13 cellular contexts compared by ENCODE assay signal in the genomic region with DNA sequence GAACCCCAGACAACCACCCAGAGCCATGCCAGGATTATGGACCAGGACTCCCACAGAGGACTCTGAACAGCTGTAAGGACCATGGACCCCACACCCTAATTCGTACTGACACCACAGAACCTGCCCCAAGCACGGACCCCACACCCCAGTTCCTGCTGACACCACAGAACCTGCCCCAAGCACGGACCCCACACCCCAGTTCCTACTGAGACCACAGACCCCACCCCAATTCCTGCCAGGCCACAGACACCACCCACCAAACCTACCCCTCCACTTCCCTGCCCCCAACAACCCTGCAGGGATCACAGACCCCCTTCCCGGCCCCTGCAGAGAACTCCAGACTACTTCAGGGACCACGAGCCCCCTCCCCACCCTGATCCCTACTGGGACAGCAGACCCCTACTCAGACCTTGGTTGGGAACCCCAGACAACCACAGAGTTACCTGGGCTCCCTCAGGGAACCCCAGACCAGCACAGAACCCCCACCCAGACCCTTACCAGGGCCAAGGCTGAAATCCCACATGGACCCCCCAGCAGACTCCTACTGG. TPM values are rescaled to one million over a fixed set of nuclear protein-coding genes. Genes with fewer than 3 reads are reported as not detected.
DNase-seq lines count a peak whose midpoint lies in the region; ATAC-seq and TF ChIP-seq lines count a peak whose summit lies in the region.
"Had no signal": no experiment of that assay in that cellular context is flagged by ENCODE, and none has a peak within 500 bp of the region (broad histone marks: within the 10 kb centered on the region; RNA-seq: fewer than 3 reads in every experiment).

No MANE protein-coding gene starts in this region.

- no peaks in the 10 kb centered on the region for H3K9me3 Mint-ChIP-seq in stimulated activated naive CD8-positive, alpha-beta T cell treated with anti-CD3 and anti-CD28 coated beads, Interleukin-15, Interleukin-2, amounts not matched to agents 100 ng/mL and 50 ng/mL, for 24 hours
- no peaks in the 10 kb centered on the region for H3K9me3 Mint-ChIP-seq in activated naive CD8-positive, alpha-beta T cell (ENCODE audit: low read depth)
- H3K9me3 Mint-ChIP-seq in naive thymus-derived CD4-positive, alpha-beta T cell: no peaks in the 10 kb centered on the region

- DNase-seq in stimulated activated naive CD8-positive, alpha-beta T cell treated with anti-CD3 and anti-CD28 coated beads, Interleukin-15, Interleukin-2, amounts not matched to agents 100 U/mL and 50 U/mL, for 24 hours: no peak
- no peak for DNase-seq in naive thymus-derived CD4-positive, alpha-beta T cell
- DNase-seq in midbrain (lab: John Stamatoyannopoulos, UW) (no peak), body of pancreas (no peak), GDM1 (lab: John Stamatoyannopoulos, UW) (no peak)
- DNase-seq in stimulated activated CD8-positive, alpha-beta memory T cell treated with anti-CD3 and anti-CD28 coated beads, Interleukin-4, amount 100 ng/mL, for 48 hours: no peak
- DNase-seq: erythroblast, NCI-H1417 treated with DMSO at 0.1 percent for 48 hours, NCI-H82 had no signal

- TF ChIP-seq POLR2A in body of pancreas (IDR thresholded peaks at IDR 0.05): no peak

- no peak overlapping the region for H3K27ac Mint-ChIP-seq in stimulated activated naive CD8-positive, alpha-beta T cell treated with anti-CD3 and anti-CD28 coated beads, Interleukin-15, Interleukin-2, amounts not matched to agents 100 ng/mL and 50 ng/mL, for 24 hours
- H3K27ac Mint-ChIP-seq in activated naive CD8-positive, alpha-beta T cell: peak overlapping the region; percentile 72
- H3K27ac Mint-ChIP-seq in naive thymus-derived CD4-positive, alpha-beta T cell: peak overlapping the region in 8 of 9 donors; percentile 69 to 86 (median 78)

- peaks cover 0 to 10% of the 10 kb centered on the region in 2 donors for H3K4me1 ChIP-seq in naive thymus-derived CD4-positive, alpha-beta T cell (ENCODE audit: control insufficient read depth in 2 of 2, insufficient read depth in 2 of 2, low read length in 2 of 2)
- peaks cover 26% of the 10 kb centered on the region for H3K4me1 ChIP-seq in body of pancreas

- no peak overlapping the region for H3K4me3 ChIP-seq in naive thymus-derived CD4-positive, alpha-beta T cell (ENCODE audit: low read length)
- no peak overlapping the region for H3K4me3 ChIP-seq in body of pancreas

- no peak for TF ChIP-seq CTCF in body of pancreas (IDR thresholded peaks at IDR 0.05)

- POLR2A ChIA-PET in naive thymus-derived CD4-positive, alpha-beta T cell (lab: Charles Lee): no interaction called here

- no peak for ATAC-seq in stimulated activated naive CD8-positive, alpha-beta T cell treated with anti-CD3 and anti-CD28 coated beads, Interleukin-15, Interleukin-2, amounts not matched to agents 100 U/mL and 50 U/mL, for 24 hours
- ATAC-seq in naive thymus-derived CD4-positive, alpha-beta T cell: no peak
- no peak for ATAC-seq in body of pancreas
- ATAC-seq: SK-N-SH treated with all-trans-retinoic acid at 6 μM for 48 hours had no signal

- 90 to 100% methylated on average over 3 to 5 of the region's 5 CpGs for WGBS in body of pancreas, 2 donors

- H3K36me3 ChIP-seq in naive thymus-derived CD4-positive, alpha-beta T cell (ENCODE audit: control insufficient read depth in 2 of 3, insufficient read depth in 3 of 3, low read length in 3 of 3): no peaks in the 10 kb centered on the region
- H3K36me3 ChIP-seq in body of pancreas (replicated peaks in 1 of 2; ENCODE audit: insufficient read depth in 1 of 2, low read depth in 2 of 2): no peaks in the 10 kb centered on the region

- no peaks in the 10 kb centered on the region for H3K27me3 Mint-ChIP-seq in stimulated activated naive CD8-positive, alpha-beta T cell treated with anti-CD3 and anti-CD28 coated beads, Interleukin-15, Interleukin-2, amounts not matched to agents 100 ng/mL and 50 ng/mL, for 24 hours
- H3K27me3 Mint-ChIP-seq in activated naive CD8-positive, alpha-beta T cell: no peaks in the 10 kb centered on the region
- no peaks in the 10 kb centered on the region for H3K27me3 Mint-ChIP-seq in naive thymus-derived CD4-positive, alpha-beta T cell

- intact Hi-C loops in naive thymus-derived CD4-positive, alpha-beta T cell (cut with micrococcal nuclease): loop anchor here (5.0 kb wide), 3 partner anchors 105 to 840 kb away; no protein-coding TSS in a partner anchor
- intact Hi-C loops in body of pancreas (cut with DNase I): no loop called here

- peak overlapping the region; percentile 60 for H3K4me3 Mint-ChIP-seq in stimulated activated naive CD8-positive, alpha-beta T cell treated with anti-CD3 and anti-CD28 coated beads, Interleukin-15, Interleukin-2, amounts not matched to agents 100 ng/mL and 50 ng/mL, for 24 hours
- H3K4me3 Mint-ChIP-seq in activated naive CD8-positive, alpha-beta T cell: peak overlapping the region; percentile 74
- peak overlapping the region; percentile 41 to 88 (median 73) for H3K4me3 Mint-ChIP-seq in naive thymus-derived CD4-positive, alpha-beta T cell

- H3K27ac ChIP-seq in naive thymus-derived CD4-positive, alpha-beta T cell (ENCODE audit: low read depth, low read length): no peak overlapping the region
- peak overlapping the region in 1 of 4 donors; percentile 95 for H3K27ac ChIP-seq in body of pancreas
- H3K27ac ChIP-seq: C4-2B had no signal

- peaks cover 15% of the 10 kb centered on the region for H3K36me3 Mint-ChIP-seq in stimulated activated naive CD8-positive, alpha-beta T cell treated with anti-CD3 and anti-CD28 coated beads, Interleukin-15, Interleukin-2, amounts not matched to agents 100 ng/mL and 50 ng/mL, for 24 hours (ENCODE audit: low read depth)
- no peaks in the 10 kb centered on the region for H3K36me3 Mint-ChIP-seq in activated naive CD8-positive, alpha-beta T cell
- peaks cover 0 to 4% (median 0%) of the 10 kb centered on the region in 5 donors for H3K36me3 Mint-ChIP-seq in naive thymus-derived CD4-positive, alpha-beta T cell

- no peaks in the 10 kb centered on the region for H3K27me3 ChIP-seq in naive thymus-derived CD4-positive, alpha-beta T cell (ENCODE audit: control insufficient read depth in 2 of 2, insufficient read depth in 2 of 2, low read length in 2 of 2)
- no peaks in the 10 kb centered on the region for H3K27me3 ChIP-seq in body of pancreas

- CTCF ChIA-PET in naive thymus-derived CD4-positive, alpha-beta T cell (lab: Charles Lee): no interaction called here

- H3K9me3 ChIP-seq in naive thymus-derived CD4-positive, alpha-beta T cell (ENCODE audit: control insufficient read depth in 2 of 3, low read length in 3 of 3): no peaks in the 10 kb centered on the region
- no peaks in the 10 kb centered on the region for H3K9me3 ChIP-seq in body of pancreas

- peaks cover 26% of the 10 kb centered on the region for H3K4me1 Mint-ChIP-seq in stimulated activated naive CD8-positive, alpha-beta T cell treated with anti-CD3 and anti-CD28 coated beads, Interleukin-15, Interleukin-2, amounts not matched to agents 100 ng/mL and 50 ng/mL, for 24 hours (ENCODE audit: low read depth)
- H3K4me1 Mint-ChIP-seq in activated naive CD8-positive, alpha-beta T cell (ENCODE audit: low read depth): peaks cover 22% of the 10 kb centered on the region
- peaks cover 15 to 32% (median 26%) of the 10 kb centered on the region in 7 donors for H3K4me1 Mint-ChIP-seq in naive thymus-derived CD4-positive, alpha-beta T cell

RNA-seq across cellular contexts. Expression of a gene that starts 1.4 kb away (rescaled TPM):
- total RNA-seq in naive thymus-derived CD4-positive, alpha-beta T cell: 10 to 100 TPM; 15.6 to 26.2 (median 20.4) TPM
- polyA plus RNA-seq in naive thymus-derived CD4-positive, alpha-beta T cell: 10 to 100 TPM; 15.0 to 16.2 TPM
- 10 to 100 TPM; 14.8 to 46.5 TPM for total RNA-seq in body of pancreas

RNA-seq across cellular contexts. Expression of a gene that starts 1.4 kb away (rescaled TPM):
- total RNA-seq in naive thymus-derived CD4-positive, alpha-beta T cell: 10 to 100 TPM; 23.7 to 37.0 (median 27.4) TPM
- 10 to 100 TPM; 33.3 to 44.3 TPM for polyA plus RNA-seq in naive thymus-derived CD4-positive, alpha-beta T cell
- total RNA-seq in body of pancreas: 10 to 100 TPM; 35.5 to 39.2 TPM
